ENCODE assay signal across 7 cellular contexts in the genomic region with DNA sequence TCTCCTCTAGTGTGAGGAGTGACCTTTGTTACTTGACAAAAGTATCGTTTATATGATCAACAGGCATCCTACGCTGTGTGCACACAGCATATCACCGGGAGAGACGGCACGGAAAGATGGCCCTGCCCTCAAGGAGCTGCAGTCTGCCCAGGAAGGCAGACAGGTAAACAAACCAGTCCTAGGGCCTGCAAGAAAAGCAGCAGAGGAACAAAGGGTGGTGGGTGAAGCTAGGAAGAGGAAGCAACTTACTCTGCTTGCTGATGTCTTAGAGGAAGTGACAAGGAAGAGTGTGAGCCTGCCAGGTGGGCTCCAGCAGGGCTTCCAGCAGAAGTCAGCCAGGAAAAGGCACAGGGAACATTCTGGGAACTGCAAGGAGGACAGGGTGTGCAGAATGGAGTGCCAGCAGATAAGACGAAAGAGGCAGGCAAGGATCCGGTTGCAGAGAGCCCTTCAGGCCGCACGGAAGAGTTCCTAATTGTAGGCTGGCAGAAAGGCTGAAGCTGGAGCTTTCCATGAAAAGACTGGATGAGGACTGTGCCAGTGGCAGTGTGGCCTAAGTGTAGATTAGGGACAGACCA.
DNase-seq lines count a peak whose midpoint lies in the region; ATAC-seq and TF ChIP-seq lines count a peak whose summit lies in the region.

No MANE protein-coding gene starts in this region.

- no peaks in the 10 kb centered on the region for H3K27me3 Mint-ChIP-seq in activated CD8-positive, alpha-beta T cell treated with anti-CD3 and anti-CD28 coated beads for 36 hours
- no peaks in the 10 kb centered on the region for H3K27me3 Mint-ChIP-seq in naive B cell

- DNase-seq in MV-4-11 (lab: John Stamatoyannopoulos, UW): peak; percentile 80
- peak; percentile 68 for DNase-seq in activated CD8-positive, alpha-beta T cell treated with anti-CD3 and anti-CD28 coated beads for 36 hours
- peak; percentile 75 for DNase-seq in epithelial cell of prostate (ENCODE audit: low read depth, low spot score)
- peak; percentile 76 for DNase-seq in naive B cell
- peak; percentile 66 for DNase-seq in upper lobe of right lung

- peak overlapping the region; percentile 93 for H3K27ac Mint-ChIP-seq in activated CD8-positive, alpha-beta T cell treated with anti-CD3 and anti-CD28 coated beads for 36 hours
- H3K27ac Mint-ChIP-seq in naive B cell: peak overlapping the region in 5 of 6 donors; percentile 96 to 100 (median 98)

- no peaks in the 10 kb centered on the region for H3K27me3 ChIP-seq in upper lobe of right lung

- H3K4me1 ChIP-seq in upper lobe of right lung: peaks cover 59% of the 10 kb centered on the region

- intact Hi-C loops in activated CD8-positive, alpha-beta T cell treated with anti-CD3 and anti-CD28 coated beads for 36 hours (cut with micrococcal nuclease): loop anchor here (5.0 to 10.0 kb wide), 2 partner anchors 50 to 103 kb away; no protein-coding TSS in a partner anchor
- intact Hi-C loops in upper lobe of right lung (cut with DNase I): no loop called here

- ATAC-seq in GM18867 (IDR thresholded peaks at IDR 0.05; ENCODE audit: unreplicated experiment) (peak; percentile 37), naive B cell (ENCODE audit: low read depth in 2 of 2) (peak; percentile 37 to 71), upper lobe of right lung (peak; percentile 70), HG02763 (IDR thresholded peaks at IDR 0.05; ENCODE audit: unreplicated experiment) (no peak)
- ATAC-seq in activated CD8-positive, alpha-beta T cell treated with anti-CD3 and anti-CD28 coated beads for 36 hours: no peak

- H3K27ac ChIP-seq in epithelial cell of prostate (peak overlapping the region; percentile 90), upper lobe of right lung (peak overlapping the region; percentile 95)

- TF ChIP-seq CTCF in activated CD8-positive, alpha-beta T cell treated with anti-CD3 and anti-CD28 coated beads for 36 hours (IDR thresholded peaks at IDR 0.05): no peak
- TF ChIP-seq CTCF in upper lobe of right lung (IDR thresholded peaks at IDR 0.05): no peak

- H3K36me3 ChIP-seq in upper lobe of right lung: peaks cover 11% of the 10 kb centered on the region

- POLR2A ChIA-PET in activated CD8-positive, alpha-beta T cell treated with anti-CD3 and anti-CD28 coated beads for 36 hours (lab: Charles Lee): interaction anchor here (0.7 to 2.3 kb wide), 12 partner anchors 10 to 392 kb away, joined by 3 to 10 read pairs (median 3); no protein-coding TSS in a partner anchor

- H3K4me3 ChIP-seq in upper lobe of right lung: peak overlapping the region; percentile 74

- H3K36me3 Mint-ChIP-seq in activated CD8-positive, alpha-beta T cell treated with anti-CD3 and anti-CD28 coated beads for 36 hours (ENCODE audit: low read depth): peaks cover 6% of the 10 kb centered on the region
- no peaks in the 10 kb centered on the region for H3K36me3 Mint-ChIP-seq in naive B cell

- H3K4me1 Mint-ChIP-seq in activated CD8-positive, alpha-beta T cell treated with anti-CD3 and anti-CD28 coated beads for 36 hours (ENCODE audit: low read depth): peaks cover 42% of the 10 kb centered on the region
- peaks cover 47 to 58% (median 55%) of the 10 kb centered on the region in 3 donors for H3K4me1 Mint-ChIP-seq in naive B cell

- peaks cover 4% of the 10 kb centered on the region for H3K9me3 Mint-ChIP-seq in activated CD8-positive, alpha-beta T cell treated with anti-CD3 and anti-CD28 coated beads for 36 hours
- no peaks in the 10 kb centered on the region for H3K9me3 Mint-ChIP-seq in naive B cell

- no peaks in the 10 kb centered on the region for H3K9me3 ChIP-seq in upper lobe of right lung

- peak overlapping the region; percentile 77 for H3K4me3 Mint-ChIP-seq in activated CD8-positive, alpha-beta T cell treated with anti-CD3 and anti-CD28 coated beads for 36 hours
- H3K4me3 Mint-ChIP-seq in naive B cell: peak overlapping the region in 7 of 8 donors; percentile 87 to 98 (median 95)

- CTCF ChIA-PET in activated CD8-positive, alpha-beta T cell treated with anti-CD3 and anti-CD28 coated beads for 36 hours (lab: Charles Lee): interaction anchor here (1.0 to 1.3 kb wide), 6 partner anchors 13 to 424 kb away, joined by 3 to 6 read pairs (median 3); no protein-coding TSS in a partner anchor

Comparison
In these comparisons a context has a peak if more than half of its experiments do, and no peak if none do; other contexts are left out.
1. ATAC-seq: peak in GM18867 (single experiment), naive B cell (2 of 2) and upper lobe of right lung (single experiment); none in activated CD8-positive, alpha-beta T cell treated with anti-CD3 and anti-CD28 coated beads for 36 hours (single experiment) and HG02763 (single experiment).
2. Peak in every context shown above with its lines, with median percentiles within 50 percentile points of each other: DNase-seq.